32 cellular contexts compared by ENCODE assay signal in genomic region chr2:23806201-23806600, GRCh38.
"Had no signal": no experiment of that assay in that cellular context is flagged by ENCODE, and none has a peak within 500 bp of the region (broad histone marks: within the 10 kb centered on the region; RNA-seq: fewer than 3 reads in every experiment).

No MANE protein-coding gene starts in this region.

- H3K27ac Mint-ChIP-seq: activated CD4-positive, alpha-beta memory T cell treated with anti-CD3 and anti-CD28 coated beads, Interleukin-2, amount 10 ng/mL, durations not matched to agents 7 days and 5 days; activated naive CD4-positive, alpha-beta T cell treated with anti-CD3 and anti-CD28 coated beads, Interleukin-2, amount 10 ng/mL, durations not matched to agents 7 days and 5 days; activated naive CD8-positive, alpha-beta T cell; activated naive CD8-positive, alpha-beta T cell treated with anti-CD3 and anti-CD28 coated beads, Interleukin-2, amount 50 U/mL, for 24 hours; activated T-cell treated with anti-CD3 and anti-CD28 coated beads, Interleukin-2, amount 50 U/mL, for 24 hours; activated T-helper 2 cell treated with anti-CD3 and anti-CD28 coated beads, Interferon-gamma antibody, Interleukin-2, Interleukin-4, amounts not matched to agents 10 μg/mL and 5 μg/mL and 100 μg/mL, durations not matched to agents 14 hours and 24 hours and 36 hours; brain had no signal

- H3K4me3 ChIP-seq: MG63, PC-9, SK-N-MC had no signal

- H3K36me3 ChIP-seq: MG63, WERI-Rb-1 had no signal

- H3K4me3 Mint-ChIP-seq: activated CD4-positive, alpha-beta memory T cell treated with anti-CD3 and anti-CD28 coated beads, Interleukin-2, amount 10 ng/mL, durations not matched to agents 7 days and 5 days; activated naive CD4-positive, alpha-beta T cell treated with anti-CD3 and anti-CD28 coated beads, Interleukin-2, amount 10 ng/mL, durations not matched to agents 7 days and 5 days; activated naive CD8-positive, alpha-beta T cell; activated naive CD8-positive, alpha-beta T cell treated with anti-CD3 and anti-CD28 coated beads, Interleukin-2, amount 50 U/mL, for 24 hours; activated T-cell treated with anti-CD3 and anti-CD28 coated beads, Interleukin-2, amount 50 U/mL, for 24 hours; brain had no signal

- FAIRE-seq: RCC 7860 had no signal

- H3K27me3 ChIP-seq: MG63 had no signal

- ATAC-seq: activated naive CD8-positive, alpha-beta T cell treated with anti-CD3 and anti-CD28 coated beads, Interleukin-2, amount 50 U/mL, for 24 hours had no signal

- H3K4me1 Mint-ChIP-seq: activated naive CD4-positive, alpha-beta T cell treated with anti-CD3 and anti-CD28 coated beads, Interleukin-2, amount 10 ng/mL, durations not matched to agents 7 days and 5 days had no signal

- H3K27me3 Mint-ChIP-seq: activated CD4-positive, alpha-beta memory T cell treated with anti-CD3 and anti-CD28 coated beads, Interleukin-2, amount 10 ng/mL, durations not matched to agents 7 days and 5 days; activated naive CD4-positive, alpha-beta T cell treated with anti-CD3 and anti-CD28 coated beads, Interleukin-2, amount 10 ng/mL, durations not matched to agents 7 days and 5 days; activated naive CD8-positive, alpha-beta T cell; activated naive CD8-positive, alpha-beta T cell treated with anti-CD3 and anti-CD28 coated beads, Interleukin-2, amount 50 U/mL, for 24 hours; activated T-cell treated with anti-CD3 and anti-CD28 coated beads, Interleukin-2, amount 50 U/mL, for 24 hours; brain had no signal

- H3K9me3 ChIP-seq: MG63 had no signal

- H3K4me2 ChIP-seq: PC-9 had no signal

- H2AFZ ChIP-seq: PC-9 had no signal

- H3K27ac ChIP-seq: PC-9, SK-N-MC, WERI-Rb-1 had no signal

- DNase-seq: activated CD4-positive, alpha-beta memory T cell treated with anti-CD3 and anti-CD28 coated beads, Interleukin-2, amount 10 ng/mL, durations not matched to agents 7 days and 5 days; activated CD4-positive, alpha-beta T cell treated with anti-CD3 and anti-CD28 coated beads for 1 hour; activated CD4-positive, alpha-beta T cell treated with anti-CD3 and anti-CD28 coated beads for 48 hours; activated CD4-positive, CD25-positive, alpha-beta regulatory T cell; activated gamma-delta T cell; activated naive CD4-positive, alpha-beta T cell treated with anti-CD3 and anti-CD28 coated beads, Interleukin-2, amount 10 ng/mL, durations not matched to agents 7 days and 5 days; activated naive CD8-positive, alpha-beta T cell treated with anti-CD3 and anti-CD28 coated beads, Interleukin-2, amount 50 U/mL, for 24 hours; activated T-cell treated with anti-CD3 and anti-CD28 coated beads, Interleukin-2, amount 50 U/mL, for 24 hours; anterior cingulate cortex; central memory CD4-positive, alpha-beta T cell; IMR-90; Karpas-422; KBM-7; MG63; NCI-H1048; NCI-H1105 treated with DMSO at 0.1 percent for 48 hours; NCI-H1436 treated with DMSO at 0.1 percent for 48 hours; NCI-H1694 treated with DMSO at 0.1 percent for 48 hours; NCI-H2029; NCI-H345; NCI-H526; NCI-H748 treated with DMSO at 0.1 percent for 48 hours; NK-92 treated with Interleukin-12 subunit alpha and Interleukin-12 subunit beta, amount 100 ng/mL, for 24 hours; PC-9; Right ventricle myocardium superior; T1000; WERI-Rb-1 had no signal

- H3K9me3 Mint-ChIP-seq: activated CD4-positive, alpha-beta memory T cell treated with anti-CD3 and anti-CD28 coated beads, Interleukin-2, amount 10 ng/mL, durations not matched to agents 7 days and 5 days; activated naive CD4-positive, alpha-beta T cell treated with anti-CD3 and anti-CD28 coated beads, Interleukin-2, amount 10 ng/mL, durations not matched to agents 7 days and 5 days; activated naive CD8-positive, alpha-beta T cell treated with anti-CD3 and anti-CD28 coated beads, Interleukin-2, amount 50 U/mL, for 24 hours; activated T-cell treated with anti-CD3 and anti-CD28 coated beads, Interleukin-2, amount 50 U/mL, for 24 hours; activated T-helper 2 cell treated with anti-CD3 and anti-CD28 coated beads, Interferon-gamma antibody, Interleukin-2, Interleukin-4, amounts not matched to agents 10 μg/mL and 5 μg/mL and 100 μg/mL, durations not matched to agents 14 hours and 24 hours and 36 hours; brain had no signal
